ENCODE assay signal across 8 cellular contexts in the genomic region with DNA sequence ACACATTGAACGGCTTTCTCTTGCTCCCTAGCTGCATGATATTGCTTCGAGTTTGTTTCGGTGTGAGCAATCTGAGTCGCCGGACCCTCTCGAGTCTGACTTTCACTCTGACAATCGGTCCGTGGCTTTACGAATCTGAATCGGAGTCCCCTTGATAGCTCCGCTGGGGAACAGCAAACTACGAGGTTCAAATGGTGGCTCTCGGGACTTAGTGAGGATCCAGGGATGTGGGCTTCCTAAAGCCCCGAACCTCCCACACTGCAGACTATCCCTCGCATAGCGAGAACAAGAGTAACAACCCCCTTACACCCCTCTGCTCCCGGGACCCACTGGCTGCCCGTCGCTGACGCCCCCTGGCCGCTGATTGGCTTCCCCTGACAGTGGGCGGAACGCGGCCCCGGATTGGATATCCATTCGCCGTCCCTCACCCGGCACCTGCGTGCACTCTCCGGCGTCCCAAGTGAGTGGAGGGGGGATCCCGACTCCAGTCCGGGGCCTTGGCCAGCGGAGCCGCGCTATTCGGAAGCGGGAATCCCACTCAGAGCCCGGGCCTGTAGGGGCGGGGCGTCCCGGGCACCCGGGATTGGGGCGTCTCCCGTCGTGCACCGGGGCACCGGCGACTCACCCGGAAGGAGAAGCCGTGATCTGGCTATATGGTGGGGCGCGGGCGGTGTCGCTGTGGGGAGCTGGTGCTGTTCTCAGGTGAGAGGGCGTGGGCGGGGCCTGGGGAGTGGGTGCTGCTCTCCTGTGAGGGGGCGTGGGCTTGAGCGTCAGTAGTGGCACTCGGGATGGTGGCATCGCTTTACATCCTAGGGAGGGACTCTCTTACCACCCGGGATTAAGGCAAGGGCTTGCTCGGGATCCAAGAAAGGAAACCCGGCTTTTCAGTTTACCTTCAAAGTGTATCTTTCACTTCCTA. TPM values are rescaled to one million over a fixed set of nuclear protein-coding genes. Genes with fewer than 3 reads are reported as not detected.
DNase-seq lines count a peak whose midpoint lies in the region; ATAC-seq and TF ChIP-seq lines count a peak whose summit lies in the region.

A gene with protein sequence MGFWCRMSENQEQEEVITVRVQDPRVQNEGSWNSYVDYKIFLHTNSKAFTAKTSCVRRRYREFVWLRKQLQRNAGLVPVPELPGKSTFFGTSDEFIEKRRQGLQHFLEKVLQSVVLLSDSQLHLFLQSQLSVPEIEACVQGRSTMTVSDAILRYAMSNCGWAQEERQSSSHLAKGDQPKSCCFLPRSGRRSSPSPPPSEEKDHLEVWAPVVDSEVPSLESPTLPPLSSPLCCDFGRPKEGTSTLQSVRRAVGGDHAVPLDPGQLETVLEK (plus strand): TSS at position 630 of the 919 bp plus-strand sequence. CDS start 4,278 bp downstream, outside the sequence.

- WGBS in smooth muscle cell (ENCODE audit: low lambda C conversion rate), result 1% methylated on average over 63 of the region's 64 CpGs

- H3K27me3 ChIP-seq in WERI-Rb-1 (ENCODE audit: insufficient read depth, low read depth, severe bottlenecking), result no peaks in the 10 kb centered on the region
- no peaks in the 10 kb centered on the region for H3K27me3 ChIP-seq in breast epithelium
- H3K27me3 ChIP-seq in smooth muscle cell (ENCODE audit: low read depth), result no peaks in the 10 kb centered on the region

- H3K4me1 ChIP-seq in breast epithelium (no peaks in the 10 kb centered on the region), smooth muscle cell (ENCODE audit: low read depth) (peaks cover 8% of the 10 kb centered on the region)

- peak; percentile 89 for DNase-seq in AG08396 (ENCODE audit: low spot score)
- peak; percentile 92 for DNase-seq in NCI-H2227 (lab: John Stamatoyannopoulos, UW; ENCODE audit: unreplicated experiment)
- DNase-seq in WERI-Rb-1, result peak; percentile 97
- peak; percentile 87 to 88 for DNase-seq in breast epithelium (ENCODE audit: low spot score in 2 of 2)
- peak; percentile 93 for DNase-seq in iPS-NIHi11 (ENCODE audit: low spot score)
- DNase-seq in smooth muscle cell (lab: John Stamatoyannopoulos, UW; ENCODE audit: unreplicated experiment), result peak; percentile 73

- H3K9ac ChIP-seq in smooth muscle cell (ENCODE audit: low read depth), result peak within 1 kb of the TSS; percentile 71

- TF ChIP-seq CTCF in WERI-Rb-1 (IDR thresholded peaks at IDR 0.05; ENCODE audit: low read depth, low read length), result peak; percentile 27; the same call in 1 of the 2 replicates
- no peak for TF ChIP-seq CTCF in breast epithelium (IDR thresholded peaks at IDR 0.05)
- peak; percentile 6 for TF ChIP-seq CTCF in smooth muscle cell (IDR thresholded peaks at IDR 0.05; ENCODE audit: borderline replicate concordance, insufficient read depth, poor library complexity, severe bottlenecking)

- ATAC-seq in GM18907 (IDR thresholded peaks at IDR 0.05; ENCODE audit: unreplicated experiment) (peak; percentile 81), HG03139 (IDR thresholded peaks at IDR 0.05; ENCODE audit: unreplicated experiment) (peak; percentile 72)

- H3K36me3 ChIP-seq in WERI-Rb-1 (peaks cover 6% of the 10 kb centered on the region), breast epithelium (no peaks in the 10 kb centered on the region), smooth muscle cell (ENCODE audit: low read depth) (no peaks in the 10 kb centered on the region)

- peaks cover 4% of the 10 kb centered on the region for H3F3A ChIP-seq in smooth muscle cell (ENCODE audit: low read depth)

- peaks cover 5% of the 10 kb centered on the region for H3K9me3 ChIP-seq in WERI-Rb-1 (ENCODE audit: severe bottlenecking)
- H3K9me3 ChIP-seq in breast epithelium, result no peaks in the 10 kb centered on the region
- no peaks in the 10 kb centered on the region for H3K9me3 ChIP-seq in smooth muscle cell (replicated peaks; ENCODE audit: low read depth)

- peak within 1 kb of the TSS; percentile 99 for H2AFZ ChIP-seq in smooth muscle cell (ENCODE audit: low read depth)

- peak within 1 kb of the TSS; percentile 91 for H3K4me2 ChIP-seq in smooth muscle cell

- H3K27ac ChIP-seq in WERI-Rb-1, result peak within 1 kb of the TSS; percentile 95
- peak within 1 kb of the TSS; percentile 93 to 95 for H3K27ac ChIP-seq in breast epithelium
- H3K27ac ChIP-seq in smooth muscle cell (ENCODE audit: low read depth), result peak within 1 kb of the TSS; percentile 61

- H3K79me2 ChIP-seq in smooth muscle cell (ENCODE audit: low read depth), result peaks cover 40% of the 10 kb centered on the region

- H4K20me1 ChIP-seq in smooth muscle cell (ENCODE audit: low read depth), result peaks cover 6% of the 10 kb centered on the region

- intact Hi-C loops in breast epithelium (cut with DNase I; ENCODE audit: low total_unique reads), result no loop called here

- no peak for TF ChIP-seq POLR2A in breast epithelium (IDR thresholded peaks at IDR 0.05)

- H3K4me3 ChIP-seq in WERI-Rb-1 (ENCODE audit: low read depth, low read length), result peak within 1 kb of the TSS; percentile 83
- peak within 1 kb of the TSS; percentile 68 to 87 (median 74) for H3K4me3 ChIP-seq in breast epithelium
- H3K4me3 ChIP-seq in smooth muscle cell, result peak within 1 kb of the TSS; percentile 95

RNA-seq across cellular contexts. Expression of the gene that starts here (rescaled TPM):
- total RNA-seq in breast epithelium, result 10 to 100 TPM; 13.4 to 19.7 (median 14.2) TPM
- total RNA-seq in smooth muscle cell, result 9.9 and 15.3 TPM in 2 replicates
- polyA plus RNA-seq in smooth muscle cell, result 22.7 and 22.9 TPM in 2 replicates

Comparison
In these comparisons a context has a peak if more than half of its experiments do, and no peak if none do; other contexts are left out.
1. Peak in every context shown above with its lines: DNase-seq, ATAC-seq, H3K4me3 ChIP-seq and H3K27ac ChIP-seq.
2. CTCF ChIP-seq: peak in WERI-Rb-1 (single experiment) and smooth muscle cell (single experiment); none in breast epithelium (0 of 3).